ENCODE assay signal across 1 cellular context in the genomic region with DNA sequence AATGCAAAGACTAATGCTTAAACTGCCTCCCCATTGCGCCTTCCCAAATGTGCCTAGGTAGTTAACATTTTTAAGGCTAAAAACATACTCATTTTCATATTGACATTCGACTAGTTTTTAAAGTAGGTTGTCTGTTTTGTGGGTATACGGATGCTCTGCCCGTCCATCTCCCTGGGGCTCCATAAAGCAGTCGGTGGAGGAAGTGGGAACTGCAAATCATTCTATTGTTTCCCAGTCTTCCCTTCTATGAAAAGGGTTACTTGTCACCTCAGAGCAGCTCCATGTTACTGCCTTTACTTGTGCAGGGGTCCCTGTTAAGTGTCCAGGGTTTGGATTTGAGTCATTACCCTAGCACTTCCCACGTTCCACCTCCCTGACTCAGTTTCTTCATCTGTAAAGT.
TF ChIP-seq lines count a peak whose summit lies in the region.

No MANE protein-coding gene starts in this region.

TF ChIP-seq in HepG2, 621 proteins besides CTCF, POLR2A, EP300 and RAD21:
- TF ChIP-seq, protein P1, sequence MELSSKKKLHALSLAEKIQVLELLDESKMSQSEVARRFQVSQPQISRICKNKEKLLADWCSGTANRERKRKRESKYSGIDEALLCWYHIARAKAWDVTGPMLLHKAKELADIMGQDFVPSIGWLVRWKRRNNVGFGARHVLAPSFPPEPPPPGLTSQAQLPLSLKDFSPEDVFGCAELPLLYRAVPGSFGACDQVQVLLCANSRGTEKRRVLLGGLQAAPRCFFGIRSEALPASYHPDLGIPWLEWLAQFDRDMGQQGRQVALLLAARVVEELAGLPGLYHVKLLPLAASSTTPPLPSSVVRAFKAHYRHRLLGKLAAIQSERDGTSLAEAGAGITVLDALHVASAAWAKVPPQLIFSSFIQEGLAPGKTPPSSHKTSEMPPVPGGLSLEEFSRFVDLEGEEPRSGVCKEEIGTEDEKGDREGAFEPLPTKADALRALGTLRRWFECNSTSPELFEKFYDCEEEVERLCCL (CRISPR knock-in tag; IDR thresholded peaks at IDR 0.05; ENCODE audit: borderline replicate concordance): no peak
TF ChIP-seq in HepG2: peak in this region for 0.
